10 cellular contexts compared by ENCODE assay signal in the genomic region with DNA sequence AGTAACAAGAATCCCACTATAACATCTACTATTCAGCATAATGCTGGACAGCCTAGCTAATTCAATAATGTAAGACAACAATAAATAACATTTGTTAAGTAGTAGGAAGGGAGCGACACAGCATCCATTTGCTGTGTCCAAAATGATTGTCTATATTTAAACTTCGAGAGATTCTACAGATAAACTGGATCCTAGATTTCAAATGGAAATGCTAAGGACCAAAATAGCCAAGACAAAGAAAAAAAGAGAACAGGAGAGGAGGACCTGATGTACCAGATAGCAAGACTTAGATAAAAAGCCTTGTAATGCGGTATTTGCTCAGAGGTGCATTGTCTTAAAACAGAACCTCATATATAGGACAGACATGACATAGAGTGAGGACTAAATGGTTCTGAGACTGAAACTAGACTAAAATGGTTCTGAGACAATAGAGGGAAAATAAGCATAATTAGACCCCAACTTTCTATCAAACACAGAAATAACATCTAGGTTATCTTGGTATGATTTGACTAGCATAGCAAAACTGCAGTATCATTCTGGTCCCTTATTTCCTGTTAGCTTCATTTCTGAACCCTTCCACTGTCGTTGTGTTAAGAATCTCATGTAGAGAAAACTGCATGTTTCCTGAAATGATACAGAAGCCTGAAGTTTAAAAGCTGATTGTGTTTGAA.
A peak's percentile ranks its signal among the peaks of the same experiment; 100 is the strongest.
DNase-seq lines count a peak whose midpoint lies in the region; ATAC-seq lines count a peak whose summit lies in the region.
"Had no signal": no experiment of that assay in that cellular context is flagged by ENCODE, and none has a peak within 500 bp of the region (broad histone marks: within the 10 kb centered on the region; RNA-seq: fewer than 3 reads in every experiment).

No MANE protein-coding gene starts in this region.

- no peak overlapping the region for H3K27ac ChIP-seq in effector memory CD4-positive, alpha-beta T cell (ENCODE audit: insufficient read depth, low read length, poor library complexity, severe bottlenecking)
- H3K27ac ChIP-seq: SJCRH30 had no signal

- no peak for DNase-seq in effector memory CD4-positive, alpha-beta T cell
- DNase-seq in T-helper 9 cell (no peak), NCI-H345 (lab: John Stamatoyannopoulos, UW) (no peak), AG20443 (ENCODE audit: low spot score) (no peak), inferior parietal cortex (ENCODE audit: extremely low spot score) (no peak)
- DNase-seq: SJCRH30; stimulated activated CD4-positive, alpha-beta T cell treated with anti-CD3 and anti-CD28 coated beads, Interleukin-4, amount 100 ng/mL, for 1 hour had no signal

- H3K4me1 ChIP-seq in effector memory CD4-positive, alpha-beta T cell (ENCODE audit: control insufficient read depth, insufficient read depth, low read length, poor library complexity, severe bottlenecking) = peaks cover 5% of the 10 kb centered on the region
- H3K4me1 ChIP-seq: SJCRH30 had no signal

- ATAC-seq in GM18511 (IDR thresholded peaks at IDR 0.05; ENCODE audit: unreplicated experiment) (peak; percentile 57), GM21515 (IDR thresholded peaks at IDR 0.05; ENCODE audit: unreplicated experiment) (peak; percentile 80), HG03457 (IDR thresholded peaks at IDR 0.05; ENCODE audit: unreplicated experiment) (peak; percentile 46)

- H3K4me3 ChIP-seq in effector memory CD4-positive, alpha-beta T cell (ENCODE audit: insufficient read depth, low read depth, low read length, poor library complexity, severe bottlenecking) = peak overlapping the region; percentile 41
- H3K4me3 ChIP-seq: SJCRH30 had no signal

- no peaks in the 10 kb centered on the region for H3K27me3 ChIP-seq in effector memory CD4-positive, alpha-beta T cell (replicated peaks; ENCODE audit: control insufficient read depth, insufficient read depth, low read length, poor library complexity, severe bottlenecking)
- H3K27me3 ChIP-seq: SJCRH30 had no signal

- H3K36me3 ChIP-seq in effector memory CD4-positive, alpha-beta T cell (ENCODE audit: control insufficient read depth, insufficient read depth, low read length) = no peaks in the 10 kb centered on the region
- H3K36me3 ChIP-seq: SJCRH30 had no signal

- no peaks in the 10 kb centered on the region for H3K9me3 ChIP-seq in effector memory CD4-positive, alpha-beta T cell (ENCODE audit: control insufficient read depth, low read length)
- H3K9me3 ChIP-seq: SJCRH30 had no signal
